15 cellular contexts compared by ENCODE assay signal in the genomic region with DNA sequence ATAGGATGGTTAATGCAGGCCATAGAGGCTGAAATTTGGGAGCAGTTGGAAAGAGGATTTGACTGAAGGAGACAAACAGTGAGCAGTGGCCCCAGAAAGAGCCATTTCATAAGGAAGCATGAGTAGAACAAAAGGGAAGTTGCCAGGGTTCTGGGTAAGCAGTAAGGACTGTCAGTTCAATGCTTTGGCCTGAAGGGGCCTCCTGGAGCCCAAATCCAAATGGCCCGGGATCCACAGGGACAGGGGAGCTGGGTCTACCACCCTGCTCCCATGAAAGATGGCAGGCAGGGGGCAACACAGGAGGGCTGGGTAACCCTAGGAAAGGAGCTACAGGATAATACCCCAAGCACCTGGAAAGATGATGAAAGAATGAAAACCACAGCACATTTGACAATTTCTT. TPM values are rescaled to one million over a fixed set of nuclear protein-coding genes. Genes with fewer than 3 reads are reported as not detected.
DNase-seq lines count a peak whose midpoint lies in the region; ATAC-seq and TF ChIP-seq lines count a peak whose summit lies in the region.
"Had no signal": no experiment of that assay in that cellular context is flagged by ENCODE, and none has a peak within 500 bp of the region (broad histone marks: within the 10 kb centered on the region; RNA-seq: fewer than 3 reads in every experiment).

No MANE protein-coding gene starts in this region.

- no peak overlapping the region for H3K27ac ChIP-seq in OCI-LY7 (ENCODE audit: low read depth, low read length, poor library complexity, severe bottlenecking)

- H3K9me3 ChIP-seq in OCI-LY7 (ENCODE audit: low read length) = no peaks in the 10 kb centered on the region

- CTCF ChIA-PET in OCI-LY7 (lab: Charles Lee; ENCODE audit: unreplicated experiment) = no interaction called here

- H3K4me3 Mint-ChIP-seq in stimulated activated naive CD8-positive, alpha-beta T cell treated with anti-CD3 and anti-CD28 coated beads, Interleukin-15, amount 100 ng/mL, for 72 hours = no peak overlapping the region
- no peak overlapping the region for H3K4me3 Mint-ChIP-seq in progenitor cell of endocrine pancreas (ENCODE audit: low read depth)
- H3K4me3 Mint-ChIP-seq: activated naive CD4-positive, alpha-beta T cell treated with anti-CD3 and anti-CD28 coated beads, Interleukin-2, amount 50 U/mL, for 24 hours; brain; stimulated activated memory B cell treated with anti-CD40 and anti-IgM and Interleukin-4, amounts not matched to agents 10 μg/mL and 1 μg/mL and 100 μg/mL, for 72 hours had no signal

- peaks cover 4% of the 10 kb centered on the region for H3K4me1 ChIP-seq in OCI-LY7 (ENCODE audit: insufficient read depth, low read length, poor library complexity, severe bottlenecking)

- POLR2A ChIA-PET in OCI-LY7 (lab: Charles Lee) = no interaction called here

- no peaks in the 10 kb centered on the region for H3K36me3 Mint-ChIP-seq in progenitor cell of endocrine pancreas (ENCODE audit: insufficient read depth)
- H3K36me3 Mint-ChIP-seq: activated naive CD4-positive, alpha-beta T cell treated with anti-CD3 and anti-CD28 coated beads, Interleukin-2, amount 50 U/mL, for 24 hours; brain; stimulated activated memory B cell treated with anti-CD40 and anti-IgM and Interleukin-4, amounts not matched to agents 10 μg/mL and 1 μg/mL and 100 μg/mL, for 72 hours had no signal

- H3K4me2 ChIP-seq in OCI-LY7 (ENCODE audit: low read length) = no peak overlapping the region

- intact Hi-C loops in OCI-LY7 (cut with micrococcal nuclease; ENCODE audit: unreplicated experiment) = no loop called here

- no peak overlapping the region for H2AFZ ChIP-seq in OCI-LY7 (ENCODE audit: low read length)

- H3K27me3 Mint-ChIP-seq in stimulated activated naive CD8-positive, alpha-beta T cell treated with anti-CD3 and anti-CD28 coated beads, Interleukin-15, amount 100 ng/mL, for 72 hours = no peaks in the 10 kb centered on the region
- H3K27me3 Mint-ChIP-seq in progenitor cell of endocrine pancreas = no peaks in the 10 kb centered on the region
- H3K27me3 Mint-ChIP-seq: activated naive CD4-positive, alpha-beta T cell treated with anti-CD3 and anti-CD28 coated beads, Interleukin-2, amount 50 U/mL, for 24 hours; stimulated activated memory B cell treated with anti-CD40 and anti-IgM and Interleukin-4, amounts not matched to agents 10 μg/mL and 1 μg/mL and 100 μg/mL, for 72 hours had no signal

- no peaks in the 10 kb centered on the region for H3K79me2 ChIP-seq in OCI-LY7 (ENCODE audit: insufficient read depth, low read depth, low read length)

- H3K4me3 ChIP-seq in OCI-LY7 (ENCODE audit: low read depth, low read length, poor library complexity, severe bottlenecking) (no peak overlapping the region), choroid plexus epithelial cell (ENCODE audit: low read depth, low read length) (no peak overlapping the region)

- TF ChIP-seq CTCF in OCI-LY7 (conservative IDR thresholded peaks at IDR 0.05; ENCODE audit: low read length) (0 out of 2 replicates have a peak, but pooled peaks have one; percentile 16), choroid plexus epithelial cell (conservative IDR thresholded peaks at IDR 0.05; ENCODE audit: low read depth, low read length) (peak; percentile 16), progenitor cell of endocrine pancreas (IDR thresholded peaks at IDR 0.05; ENCODE audit: unreplicated experiment) (no peak)

- no peaks in the 10 kb centered on the region for H4K20me1 ChIP-seq in OCI-LY7 (ENCODE audit: insufficient read depth, low read length)

- no peaks in the 10 kb centered on the region for H3K36me3 ChIP-seq in OCI-LY7 (ENCODE audit: insufficient read depth, low read length)

- no TSS peak for BruUV-seq in OCI-LY7 (replicated peaks; lab: Mats Ljungman, UMichigan)

- H3K9me2 ChIP-seq in OCI-LY7 (ENCODE audit: insufficient read depth, low read length) = no peaks in the 10 kb centered on the region

- H3K27ac Mint-ChIP-seq in stimulated activated naive CD8-positive, alpha-beta T cell treated with anti-CD3 and anti-CD28 coated beads, Interleukin-15, amount 100 ng/mL, for 72 hours = no peak overlapping the region
- H3K27ac Mint-ChIP-seq in progenitor cell of endocrine pancreas = no peak overlapping the region
- H3K27ac Mint-ChIP-seq: activated naive CD4-positive, alpha-beta T cell treated with anti-CD3 and anti-CD28 coated beads, Interleukin-2, amount 50 U/mL, for 24 hours; brain; stimulated activated memory B cell treated with anti-CD40 and anti-IgM and Interleukin-4, amounts not matched to agents 10 μg/mL and 1 μg/mL and 100 μg/mL, for 72 hours had no signal

- H3K9me3 Mint-ChIP-seq in stimulated activated naive CD8-positive, alpha-beta T cell treated with anti-CD3 and anti-CD28 coated beads, Interleukin-15, amount 100 ng/mL, for 72 hours = no peaks in the 10 kb centered on the region
- peaks cover 10% of the 10 kb centered on the region for H3K9me3 Mint-ChIP-seq in progenitor cell of endocrine pancreas (ENCODE audit: low read depth)
- H3K9me3 Mint-ChIP-seq: activated naive CD4-positive, alpha-beta T cell treated with anti-CD3 and anti-CD28 coated beads, Interleukin-2, amount 50 U/mL, for 24 hours; stimulated activated memory B cell treated with anti-CD40 and anti-IgM and Interleukin-4, amounts not matched to agents 10 μg/mL and 1 μg/mL and 100 μg/mL, for 72 hours had no signal

- H3K4me1 Mint-ChIP-seq in stimulated activated naive CD8-positive, alpha-beta T cell treated with anti-CD3 and anti-CD28 coated beads, Interleukin-15, amount 100 ng/mL, for 72 hours = peaks cover 15% of the 10 kb centered on the region
- peaks cover 2% of the 10 kb centered on the region for H3K4me1 Mint-ChIP-seq in progenitor cell of endocrine pancreas (ENCODE audit: low read depth)
- H3K4me1 Mint-ChIP-seq: brain had no signal

- peak; percentile 4 for DNase-seq in stimulated activated naive CD8-positive, alpha-beta T cell treated with anti-CD3 and anti-CD28 coated beads, Interleukin-15, Interleukin-2, amounts not matched to agents 100 U/mL and 50 U/mL, for 24 hours
- DNase-seq in stimulated activated naive CD8-positive, alpha-beta T cell treated with anti-CD3 and anti-CD28 coated beads, Interleukin-15, amount 100 ng/mL, for 72 hours = no peak
- DNase-seq in OCI-LY7 (ENCODE audit: low spot score) (peak; percentile 6), choroid plexus epithelial cell (ENCODE audit: low read depth) (no peak), putamen (ENCODE audit: low spot score) (no peak), progenitor cell of endocrine pancreas (ENCODE audit: low spot score, unreplicated experiment) (no peak), NCI-H2081 (lab: John Stamatoyannopoulos, UW) (no peak)
- no peak for DNase-seq in stimulated activated CD4-positive, alpha-beta T cell treated with anti-CD3 and anti-CD28 coated beads, Interleukin-4, amount 100 ng/mL, for 24 hours
- DNase-seq: activated CD8-positive, alpha-beta memory T cell treated with anti-CD3 and anti-CD28 coated beads, Interleukin-2, amount 50 U/mL, for 48 hours; COR-L47; NCI-H2107; NK-92 treated with Interleukin-12 subunit alpha and Interleukin-12 subunit beta, amount 100 ng/mL, for 24 hours had no signal

- no peak for ATAC-seq in stimulated activated naive CD8-positive, alpha-beta T cell treated with anti-CD3 and anti-CD28 coated beads, Interleukin-15, Interleukin-2, amounts not matched to agents 100 U/mL and 50 U/mL, for 24 hours
- no peak for ATAC-seq in stimulated activated naive CD8-positive, alpha-beta T cell treated with anti-CD3 and anti-CD28 coated beads, Interleukin-15, amount 100 ng/mL, for 72 hours
- ATAC-seq: stimulated activated memory B cell treated with anti-CD40 and anti-IgM and Interleukin-4, amounts not matched to agents 10 μg/mL and 1 μg/mL and 100 μg/mL, for 72 hours had no signal

RNA-seq across cellular contexts. Expression of a gene that starts 4.1 kb away (rescaled TPM):
- 13.0 and 15.6 TPM in 2 replicates for total RNA-seq in OCI-LY7 (2014; rRNA removed; shearing (Covaris generic))
- 13.9 and 16.4 TPM in 2 replicates for total RNA-seq in OCI-LY7 (2022)
- 14.6 and 14.8 TPM in 2 replicates for total RNA-seq in progenitor cell of endocrine pancreas

Comparison
In these comparisons a context has a peak if more than half of its experiments do, and no peak if none do; other contexts are left out.
1. DNase-seq: peak in stimulated activated naive CD8-positive, alpha-beta T cell treated with anti-CD3 and anti-CD28 coated beads, Interleukin-15, Interleukin-2, amounts not matched to agents 100 U/mL and 50 U/mL, for 24 hours (single experiment) and OCI-LY7 (single experiment); none in stimulated activated naive CD8-positive, alpha-beta T cell treated with anti-CD3 and anti-CD28 coated beads, Interleukin-15, amount 100 ng/mL, for 72 hours (0 of 2), choroid plexus epithelial cell (single experiment), putamen (single experiment), progenitor cell of endocrine pancreas (single experiment), NCI-H2081 (0 of 2) and stimulated activated CD4-positive, alpha-beta T cell treated with anti-CD3 and anti-CD28 coated beads, Interleukin-4, amount 100 ng/mL, for 24 hours (single experiment).